8 cellular contexts compared by ENCODE assay signal in genomic region chr6:293185-294174, GRCh38. TPM values are rescaled to one million over a fixed set of nuclear protein-coding genes. Genes with fewer than 3 reads are reported as not detected.
DNase-seq lines count a peak whose midpoint lies in the region; ATAC-seq and TF ChIP-seq lines count a peak whose summit lies in the region.

No MANE protein-coding gene starts in this region.

- no peaks in the 10 kb centered on the region for H3K9me3 ChIP-seq in CD4-positive, alpha-beta memory T cell (ENCODE audit: control insufficient read depth in 1 of 2, low read length in 2 of 2)
- H3K9me3 ChIP-seq in Panc1 (ENCODE audit: control insufficient read depth, insufficient read depth, low read depth, low read length) = no peaks in the 10 kb centered on the region

- peaks cover 34% of the 10 kb centered on the region for H3K4me1 ChIP-seq in CD4-positive, alpha-beta memory T cell (ENCODE audit: insufficient read depth, low read length)
- H3K4me1 ChIP-seq in Panc1 (ENCODE audit: control insufficient read depth, insufficient read depth, low read length) = peaks cover 8% of the 10 kb centered on the region; the same call in 1 of the 2 replicates

- no peaks in the 10 kb centered on the region for H3K27me3 Mint-ChIP-seq in CD4-positive, alpha-beta memory T cell

- peaks cover 0 to 7% of the 10 kb centered on the region in 2 donors for H3K36me3 Mint-ChIP-seq in CD4-positive, alpha-beta memory T cell

- peaks cover 29 to 59% (median 42%) of the 10 kb centered on the region in 4 donors for H3K4me1 Mint-ChIP-seq in CD4-positive, alpha-beta memory T cell

- peak in 4 of 5 donors; percentile 13 to 48 (median 18) for DNase-seq in CD4-positive, alpha-beta memory T cell
- DNase-seq in Panc1 (ENCODE audit: low read depth, low spot score) (no peak), brain microvascular endothelial cell (no peak), lower leg skin (ENCODE audit: low spot score in 2 of 2) (peak; percentile 65 to 92), NCI-H524 (lab: John Stamatoyannopoulos, UW) (no peak)
- DNase-seq in stimulated activated CD8-positive, alpha-beta memory T cell treated with anti-CD3 and anti-CD28 coated beads, Interleukin-4, amount 100 ng/mL, for 24 hours (ENCODE audit: low read depth) = peak; percentile 30
- no peak for DNase-seq in stimulated activated naive CD4-positive, alpha-beta T cell (lab: John Stamatoyannopoulos, UW)

- CTCF ChIA-PET in CD4-positive, alpha-beta memory T cell (lab: Charles Lee; ENCODE audit: partially characterized antibody) = interaction anchor here (0.6 to 2.2 kb wide), 7 partner anchors 24 to 773 kb away, joined by 3 to 8 read pairs (median 4); no protein-coding TSS in a partner anchor
- CTCF ChIA-PET in Panc1 (lab: Charles Lee) = no interaction called here

- peak overlapping the region; percentile 75 for H3K27ac ChIP-seq in CD4-positive, alpha-beta memory T cell (ENCODE audit: low read depth, low read length)
- peak overlapping the region; percentile 74 for H3K27ac ChIP-seq in Panc1 (ENCODE audit: low read length)
- H3K27ac ChIP-seq in brain microvascular endothelial cell = no peak overlapping the region

- H3K4me3 ChIP-seq in CD4-positive, alpha-beta memory T cell (ENCODE audit: low read length in 2 of 2) = peak overlapping the region; percentile 59 to 63
- H3K4me3 ChIP-seq in Panc1 (ENCODE audit: low read depth in 2 of 2, low read length in 2 of 2) (peak overlapping the region; percentile 55 to 90), brain microvascular endothelial cell (ENCODE audit: low read depth, low read length) (peak overlapping the region; percentile 62), lower leg skin (ENCODE audit: low read depth, poor library complexity, severe bottlenecking) (peak overlapping the region; percentile 54)

- BruUV-seq in Panc1 (replicated peaks; lab: Mats Ljungman, UMichigan) = no TSS peak

- in situ Hi-C loops in Panc1 (cut with HindIII; ENCODE audit: low pct_unique_long_range_greater_than_20kb, low sequenced_read_pairs) = no loop called here
- in situ Hi-C loops in brain microvascular endothelial cell (cut with HindIII; ENCODE audit: low pct_ligation_motif_present, low sequenced_read_pairs) = no loop called here

- no peak for TF ChIP-seq POLR2A in lower leg skin (IDR thresholded peaks at IDR 0.05)

- WGBS in lower leg skin, 2 donors = 32 to 42% methylated on average over 24 of the region's 24 CpGs

- peak overlapping the region; percentile 93 to 98 (median 95) for H3K27ac Mint-ChIP-seq in CD4-positive, alpha-beta memory T cell

- TF ChIP-seq CTCF in Panc1 (IDR thresholded peaks at IDR 0.05) = no peak
- TF ChIP-seq CTCF in brain microvascular endothelial cell (IDR thresholded peaks at IDR 0.05; ENCODE audit: low read depth, low read length, missing control alignments) = no peak
- no peak for TF ChIP-seq CTCF in lower leg skin (IDR thresholded peaks at IDR 0.05)

- POLR2A ChIA-PET in CD4-positive, alpha-beta memory T cell (lab: Charles Lee; ENCODE audit: partially characterized antibody) = interaction anchor here (0.8 to 2.0 kb wide), 10 partner anchors 12 to 153 kb away, joined by 3 to 24 read pairs (median 4); no protein-coding TSS in a partner anchor
- POLR2A ChIA-PET in Panc1 (lab: Charles Lee) = interaction anchor here (0.6 to 0.7 kb wide), 4 partner anchors 98 to 1095 kb away, joined by 3 to 11 read pairs (median 3); no protein-coding TSS in a partner anchor

- H3K4me3 Mint-ChIP-seq in CD4-positive, alpha-beta memory T cell = peak overlapping the region; percentile 87 to 98 (median 94)

- no peak for ATAC-seq in Panc1
- ATAC-seq in GM21717 (IDR thresholded peaks at IDR 0.05; ENCODE audit: unreplicated experiment) = no peak

- no peaks in the 10 kb centered on the region for H3K27me3 ChIP-seq in CD4-positive, alpha-beta memory T cell (ENCODE audit: insufficient read depth, low read length)
- H3K27me3 ChIP-seq in Panc1 (ENCODE audit: control insufficient read depth, insufficient read depth, low read length) (0 out of 2 replicates have a peak, but pooled peaks cover 1% of the 10 kb centered on the region), brain microvascular endothelial cell (replicated peaks) (no peaks in the 10 kb centered on the region)

- intact Hi-C loops in CD4-positive, alpha-beta memory T cell (cut with micrococcal nuclease) = loop anchor here (1.0 to 10.0 kb wide), 4 partner anchors 76 to 211 kb away; partner anchors contain the start of gene IRF4
- intact Hi-C loops in Panc1 (cut with micrococcal nuclease; ENCODE audit: unreplicated experiment) = no loop called here
- intact Hi-C loops in lower leg skin (cut with DNase I; ENCODE audit: low total_unique reads) = no loop called here

- H3K9me3 Mint-ChIP-seq in CD4-positive, alpha-beta memory T cell = peaks cover 0 to 15% (median under 1%) of the 10 kb centered on the region in 8 donors

- H3K36me3 ChIP-seq in CD4-positive, alpha-beta memory T cell (ENCODE audit: insufficient read depth, low read length) = no peaks in the 10 kb centered on the region
- H3K36me3 ChIP-seq in Panc1 (ENCODE audit: control insufficient read depth, insufficient read depth, low read length) (no peaks in the 10 kb centered on the region), brain microvascular endothelial cell (replicated peaks) (no peaks in the 10 kb centered on the region)

RNA-seq across cellular contexts. Expression of gene DUSP22, which starts 1.2 kb away (rescaled TPM):
- 10 to 100 TPM; 43.4 to 49.4 TPM for total RNA-seq in CD4-positive, alpha-beta memory T cell
- polyA plus RNA-seq in CD4-positive, alpha-beta memory T cell = 10 to 100 TPM; 32.8 to 34.4 TPM
- total RNA-seq in Panc1 (2021; ENCODE audit: unreplicated experiment) (34.8 TPM), lower leg skin (10 to 100 TPM; 53.2 to 81.1 (median 63.4) TPM)
- 31.1 TPM for polyA plus RNA-seq in Panc1 (2012; ENCODE audit: insufficient read length)

Comparison
In these comparisons a context has a peak if more than half of its experiments do, and no peak if none do; other contexts are left out.
1. DNase-seq: peak in CD4-positive, alpha-beta memory T cell (4 of 5), lower leg skin (2 of 2) and stimulated activated CD8-positive, alpha-beta memory T cell treated with anti-CD3 and anti-CD28 coated beads, Interleukin-4, amount 100 ng/mL, for 24 hours (single experiment); none in Panc1 (single experiment), brain microvascular endothelial cell (single experiment), NCI-H524 (0 of 2) and stimulated activated naive CD4-positive, alpha-beta T cell (0 of 6).
2. Peak in every context shown above with its lines, with median percentiles within 50 percentile points of each other: H3K4me3 ChIP-seq.